Comparison of ENCODE assay signal across 2 cellular contexts in genomic region chr7:148149730-148150129, GRCh38.
TF ChIP-seq lines count a peak whose summit lies in the region.

No MANE protein-coding gene starts in this region.

TF ChIP-seq in HepG2, 621 proteins besides CTCF, POLR2A, EP300 and RAD21 (continues in another document):
- no peak for TF ChIP-seq FOXP4 (CRISPR knock-in tag; IDR thresholded peaks at IDR 0.05)
- TF ChIP-seq NFE2L2 (IDR thresholded peaks at IDR 0.05; ENCODE audit: low read length), result peak; percentile 62; the same call in 1 of the 2 replicates
- TF ChIP-seq REXO4 (CRISPR knock-in tag; IDR thresholded peaks at IDR 0.05; ENCODE audit: borderline replicate concordance), result no peak
- TF ChIP-seq, protein P1, sequence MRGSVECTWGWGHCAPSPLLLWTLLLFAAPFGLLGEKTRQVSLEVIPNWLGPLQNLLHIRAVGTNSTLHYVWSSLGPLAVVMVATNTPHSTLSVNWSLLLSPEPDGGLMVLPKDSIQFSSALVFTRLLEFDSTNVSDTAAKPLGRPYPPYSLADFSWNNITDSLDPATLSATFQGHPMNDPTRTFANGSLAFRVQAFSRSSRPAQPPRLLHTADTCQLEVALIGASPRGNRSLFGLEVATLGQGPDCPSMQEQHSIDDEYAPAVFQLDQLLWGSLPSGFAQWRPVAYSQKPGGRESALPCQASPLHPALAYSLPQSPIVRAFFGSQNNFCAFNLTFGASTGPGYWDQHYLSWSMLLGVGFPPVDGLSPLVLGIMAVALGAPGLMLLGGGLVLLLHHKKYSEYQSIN (CRISPR knock-in tag; IDR thresholded peaks at IDR 0.05; ENCODE audit: borderline replicate concordance), result no peak
- TF ChIP-seq, protein P2, sequence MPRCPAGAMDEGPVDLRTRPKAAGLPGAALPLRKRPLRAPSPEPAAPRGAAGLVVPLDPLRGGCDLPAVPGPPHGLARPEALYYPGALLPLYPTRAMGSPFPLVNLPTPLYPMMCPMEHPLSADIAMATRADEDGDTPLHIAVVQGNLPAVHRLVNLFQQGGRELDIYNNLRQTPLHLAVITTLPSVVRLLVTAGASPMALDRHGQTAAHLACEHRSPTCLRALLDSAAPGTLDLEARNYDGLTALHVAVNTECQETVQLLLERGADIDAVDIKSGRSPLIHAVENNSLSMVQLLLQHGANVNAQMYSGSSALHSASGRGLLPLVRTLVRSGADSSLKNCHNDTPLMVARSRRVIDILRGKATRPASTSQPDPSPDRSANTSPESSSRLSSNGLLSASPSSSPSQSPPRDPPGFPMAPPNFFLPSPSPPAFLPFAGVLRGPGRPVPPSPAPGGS (CRISPR knock-in tag; IDR thresholded peaks at IDR 0.05), result no peak
- no peak for TF ChIP-seq TBP (CRISPR knock-in tag; IDR thresholded peaks at IDR 0.05)
- TF ChIP-seq SNAI1 (CRISPR knock-in tag; IDR thresholded peaks at IDR 0.05; ENCODE audit: borderline replicate concordance), result no peak
- no peak for TF ChIP-seq ZNF672 (CRISPR knock-in tag; IDR thresholded peaks at IDR 0.05)
- TF ChIP-seq PHF8 (CRISPR knock-in tag; IDR thresholded peaks at IDR 0.05), result no peak
- no peak for TF ChIP-seq NCOA2 (CRISPR knock-in tag; IDR thresholded peaks at IDR 0.05)
- TF ChIP-seq NRL (CRISPR knock-in tag; IDR thresholded peaks at IDR 0.05; ENCODE audit: borderline replicate concordance), result no peak
- no peak for TF ChIP-seq HMGXB3 (CRISPR knock-in tag; IDR thresholded peaks at IDR 0.05; ENCODE audit: borderline replicate concordance)
- peak; percentile 95 to 98 for TF ChIP-seq MAFK (conservative IDR thresholded peaks at IDR 0.05 in 1 of 2, IDR thresholded peaks at IDR 0.05 in 1 of 2; ENCODE audit: low read length in 2 of 2)
- no peak for TF ChIP-seq IRF9 (CRISPR knock-in tag; IDR thresholded peaks at IDR 0.05; ENCODE audit: borderline replicate concordance)
- TF ChIP-seq ZNF598 (CRISPR knock-in tag; IDR thresholded peaks at IDR 0.05; ENCODE audit: borderline replicate concordance), result no peak
- no peak for TF ChIP-seq NR3C1 (CRISPR knock-in tag; IDR thresholded peaks at IDR 0.05)

TF ChIP-seq in H1, 55 proteins besides CTCF, POLR2A, EP300 and RAD21:
- no peak for TF ChIP-seq EZH2 (IDR thresholded peaks at IDR 0.05; ENCODE audit: low read depth, low read length, severe bottlenecking)
- TF ChIP-seq MAFK (IDR thresholded peaks at IDR 0.05; ENCODE audit: low read depth, low read length), result peak; percentile 93
